11 cellular contexts compared by ENCODE assay signal in the genomic region with DNA sequence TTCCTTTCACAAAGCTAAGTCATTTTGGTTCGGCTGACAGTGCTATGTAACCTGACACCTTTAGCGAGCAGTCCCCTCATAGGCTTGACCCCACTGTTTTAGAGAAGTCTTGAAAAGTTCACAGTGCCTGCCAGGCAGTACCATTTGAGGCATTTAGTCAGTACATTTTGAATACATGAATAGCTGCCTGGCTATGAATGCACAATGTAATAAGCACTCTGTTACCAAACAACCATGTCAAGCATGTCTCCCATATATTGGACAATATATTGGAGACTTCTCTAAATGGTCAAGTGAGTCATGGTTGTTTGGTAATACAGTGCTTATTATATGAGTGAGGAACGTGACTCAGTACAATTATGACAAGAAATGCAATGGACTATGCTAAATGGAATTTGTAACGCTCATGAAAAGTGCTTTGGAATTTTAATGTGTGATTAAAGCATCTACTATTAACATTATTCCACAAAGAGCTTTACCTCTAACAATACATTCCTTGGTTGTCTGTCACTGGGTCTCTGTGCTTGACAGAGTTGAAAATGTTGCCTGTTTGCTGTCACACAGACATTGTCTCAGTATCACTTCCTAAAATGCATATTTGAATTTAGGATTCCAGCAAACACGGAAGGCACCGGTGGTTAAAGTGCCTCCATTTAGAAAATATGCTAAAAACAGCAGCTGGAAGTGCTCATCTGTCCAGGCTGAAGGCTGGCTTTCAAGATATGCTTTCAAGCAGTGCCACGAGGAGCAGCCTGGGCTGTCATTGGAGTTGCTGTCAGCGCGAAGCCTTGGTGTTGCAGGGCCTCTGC.
DNase-seq lines count a peak whose midpoint lies in the region; ATAC-seq, FAIRE-seq and TF ChIP-seq lines count a peak whose summit lies in the region.
"Had no signal": no experiment of that assay in that cellular context is flagged by ENCODE, and none has a peak within 500 bp of the region (broad histone marks: within the 10 kb centered on the region; RNA-seq: fewer than 3 reads in every experiment).

No MANE protein-coding gene starts in this region.

- H2AFZ ChIP-seq in keratinocyte (ENCODE audit: control insufficient read depth, low read length), result no peak overlapping the region

- H3K9ac ChIP-seq in keratinocyte (ENCODE audit: control insufficient read depth, extremely low read depth, insufficient read depth, low read length), result no peak overlapping the region

- dilution Hi-C loops in keratinocyte (cut with MboI; ENCODE audit: extremely low pct_ligation_motif_present, low sequenced_read_pairs), result no loop called here

- H3K36me3 ChIP-seq in keratinocyte (ENCODE audit: control insufficient read depth in 2 of 2, extremely low read depth in 1 of 2, insufficient read depth in 2 of 2, low read length in 2 of 2), result no peaks in the 10 kb centered on the region
- no peaks in the 10 kb centered on the region for H3K36me3 ChIP-seq in upper lobe of left lung
- H3K36me3 ChIP-seq: thoracic aorta had no signal

- WGBS in upper lobe of left lung, 2 donors, result 48 to 58% methylated on average over 8 to 9 of the region's 9 CpGs

- FAIRE-seq in keratinocyte (lab: Jason Lieb, UNC), result peak; percentile 80

- H4K20me1 ChIP-seq in keratinocyte (ENCODE audit: control insufficient read depth, extremely low read depth, insufficient read depth, low read length), result no peaks in the 10 kb centered on the region

- TF ChIP-seq EP300 in upper lobe of left lung (IDR thresholded peaks at IDR 0.05), result no peak

- H3K9me3 ChIP-seq in keratinocyte (ENCODE audit: control insufficient read depth, low read depth, low read length) (no peaks in the 10 kb centered on the region), upper lobe of left lung (no peaks in the 10 kb centered on the region)
- H3K9me3 ChIP-seq: thoracic aorta had no signal

- H3K27ac ChIP-seq in keratinocyte (ENCODE audit: control insufficient read depth, insufficient read depth, low read length) (peak overlapping the region; percentile 39), upper lobe of left lung (no peak overlapping the region)
- H3K27ac ChIP-seq: thoracic aorta had no signal

- H3K27me3 ChIP-seq in keratinocyte (ENCODE audit: control insufficient read depth, extremely low read depth, insufficient read depth, low read length) (no peaks in the 10 kb centered on the region), upper lobe of left lung (no peaks in the 10 kb centered on the region)

- H3K4me3 ChIP-seq in GM12865 (ENCODE audit: low read depth, low read length) (no peak overlapping the region), keratinocyte (ENCODE audit: control insufficient read depth in 2 of 3, extremely low read depth in 1 of 3, insufficient read depth in 2 of 3, low read depth in 1 of 3, low read length in 3 of 3) (no peak overlapping the region), upper lobe of left lung (no peak overlapping the region)
- H3K4me3 ChIP-seq: thoracic aorta had no signal

- peak; percentile 56 for ATAC-seq in HG02759 (IDR thresholded peaks at IDR 0.05; ENCODE audit: unreplicated experiment)
- no peak for ATAC-seq in HG03439 (IDR thresholded peaks at IDR 0.05; ENCODE audit: unreplicated experiment)
- ATAC-seq in upper lobe of left lung (ENCODE audit: low FRiP score in 2 of 2), result no peak
- ATAC-seq: natural killer cell had no signal

- H3K79me2 ChIP-seq in keratinocyte (ENCODE audit: control insufficient read depth, insufficient read depth, low read length), result no peaks in the 10 kb centered on the region

- DNase-seq in GM12865 (ENCODE audit: low read depth) (peak; percentile 18), RPMI8226 (peak; percentile 3), keratinocyte (ENCODE audit: low read depth, low spot score) (no peak), upper lobe of left lung (no peak), NK-92 (lab: John Stamatoyannopoulos, UW; ENCODE audit: unreplicated experiment) (no peak)
- DNase-seq in activated CD8-positive, alpha-beta memory T cell treated with anti-CD3 and anti-CD28 coated beads, Interleukin-2, amount 50 U/mL, for 4 hours, result no peak
- DNase-seq: activated naive CD8-positive, alpha-beta T cell treated with anti-CD3 and anti-CD28 coated beads, Interleukin-2, amount 10 ng/mL, durations not matched to agents 7 days and 5 days; natural killer cell had no signal

- H3K4me1 ChIP-seq in keratinocyte (ENCODE audit: control insufficient read depth, extremely low read depth, insufficient read depth, low read length) (peaks cover 28% of the 10 kb centered on the region), upper lobe of left lung (peaks cover 0 to 8% (median 0%) of the 10 kb centered on the region in 4 donors)

- H3K4me2 ChIP-seq in keratinocyte (ENCODE audit: control insufficient read depth, extremely low read depth, insufficient read depth, low read depth, low read length), result peak overlapping the region; percentile 17

- H3K9me1 ChIP-seq in keratinocyte (ENCODE audit: control insufficient read depth, extremely low read depth, insufficient read depth, low read length), result no peaks in the 10 kb centered on the region

- TF ChIP-seq CTCF in GM12865 (IDR thresholded peaks at IDR 0.05; ENCODE audit: insufficient read depth, low read depth, low read length, missing control alignments) (no peak), keratinocyte (optimal IDR thresholded peaks at IDR 0.05 in 1 of 3, IDR thresholded peaks at IDR 0.05 in 1 of 3, conservative IDR thresholded peaks at IDR 0.05 in 1 of 3; ENCODE audit: extremely low read depth in 1 of 3, insufficient read depth in 2 of 3, low read length in 3 of 3) (no peak), upper lobe of left lung (IDR thresholded peaks at IDR 0.05) (no peak)

- no peak for TF ChIP-seq POLR2A in upper lobe of left lung (IDR thresholded peaks at IDR 0.05)

Comparison
In these comparisons a context has a peak if more than half of its experiments do, and no peak if none do; other contexts are left out.
1. DNase-seq: peak in GM12865 (single experiment) and RPMI8226 (single experiment); none in keratinocyte (single experiment), activated CD8-positive, alpha-beta memory T cell treated with anti-CD3 and anti-CD28 coated beads, Interleukin-2, amount 50 U/mL, for 4 hours (single experiment), upper lobe of left lung (0 of 2) and NK-92 (single experiment).